Comparison of ENCODE assay signal across 1 cellular context in the genomic region with DNA sequence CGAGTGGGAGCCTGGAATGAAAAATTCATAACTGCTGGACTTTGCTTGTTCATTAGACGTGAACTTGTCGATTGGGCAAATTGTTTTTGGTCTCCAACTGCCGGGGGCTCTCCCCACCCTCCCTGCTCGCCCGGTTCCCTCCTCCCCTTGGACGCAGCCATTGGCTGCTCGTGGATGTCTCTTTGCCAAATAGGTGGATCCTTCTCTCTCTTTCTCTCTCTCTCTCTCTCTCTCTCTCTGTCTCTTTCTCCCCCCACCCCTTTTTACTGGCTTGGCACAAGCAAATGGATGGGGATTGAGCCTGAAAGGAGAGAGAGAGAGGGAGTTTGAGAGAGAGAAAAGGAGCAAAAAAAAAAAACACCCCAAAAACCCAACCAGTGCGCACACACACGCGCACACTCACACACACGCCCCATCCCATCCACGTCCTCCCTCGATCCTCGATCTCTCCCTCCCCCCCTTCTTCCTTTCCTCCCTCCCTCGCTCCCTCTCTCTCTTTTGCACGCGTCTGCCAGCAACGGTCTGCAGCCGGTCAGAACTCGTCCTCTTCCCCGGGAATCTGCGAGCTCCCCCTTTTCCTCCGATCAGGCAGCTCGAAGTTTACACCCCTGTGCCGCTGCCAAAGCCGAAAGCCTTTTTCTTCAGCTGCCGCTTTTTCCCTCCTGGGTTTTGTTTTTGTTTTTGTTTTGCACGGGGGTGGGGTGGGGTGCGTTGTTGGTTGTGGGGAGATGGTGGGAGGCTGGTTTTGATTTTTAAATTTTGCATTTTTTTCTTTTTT.
TF ChIP-seq lines count a peak whose summit lies in the region.

No MANE protein-coding gene starts in this region.

TF ChIP-seq in HepG2, 621 proteins besides CTCF, POLR2A, EP300 and RAD21 (continued from another document and continues in another):
- TF ChIP-seq, protein P1, sequence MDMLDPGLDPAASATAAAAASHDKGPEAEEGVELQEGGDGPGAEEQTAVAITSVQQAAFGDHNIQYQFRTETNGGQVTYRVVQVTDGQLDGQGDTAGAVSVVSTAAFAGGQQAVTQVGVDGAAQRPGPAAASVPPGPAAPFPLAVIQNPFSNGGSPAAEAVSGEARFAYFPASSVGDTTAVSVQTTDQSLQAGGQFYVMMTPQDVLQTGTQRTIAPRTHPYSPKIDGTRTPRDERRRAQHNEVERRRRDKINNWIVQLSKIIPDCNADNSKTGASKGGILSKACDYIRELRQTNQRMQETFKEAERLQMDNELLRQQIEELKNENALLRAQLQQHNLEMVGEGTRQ (IDR thresholded peaks at IDR 0.05; ENCODE audit: low read depth, low read length): no peak
- TF ChIP-seq, protein P1 (CRISPR knock-in tag; IDR thresholded peaks at IDR 0.05; ENCODE audit: borderline replicate concordance): no peak
- no peak for TF ChIP-seq HMGA1 (CRISPR knock-in tag; conservative IDR thresholded peaks at IDR 0.05)
- no peak for TF ChIP-seq ZNF720 (CRISPR knock-in tag; IDR thresholded peaks at IDR 0.05)
- no peak for TF ChIP-seq NBN (conservative IDR thresholded peaks at IDR 0.05)
- TF ChIP-seq, protein P2, sequence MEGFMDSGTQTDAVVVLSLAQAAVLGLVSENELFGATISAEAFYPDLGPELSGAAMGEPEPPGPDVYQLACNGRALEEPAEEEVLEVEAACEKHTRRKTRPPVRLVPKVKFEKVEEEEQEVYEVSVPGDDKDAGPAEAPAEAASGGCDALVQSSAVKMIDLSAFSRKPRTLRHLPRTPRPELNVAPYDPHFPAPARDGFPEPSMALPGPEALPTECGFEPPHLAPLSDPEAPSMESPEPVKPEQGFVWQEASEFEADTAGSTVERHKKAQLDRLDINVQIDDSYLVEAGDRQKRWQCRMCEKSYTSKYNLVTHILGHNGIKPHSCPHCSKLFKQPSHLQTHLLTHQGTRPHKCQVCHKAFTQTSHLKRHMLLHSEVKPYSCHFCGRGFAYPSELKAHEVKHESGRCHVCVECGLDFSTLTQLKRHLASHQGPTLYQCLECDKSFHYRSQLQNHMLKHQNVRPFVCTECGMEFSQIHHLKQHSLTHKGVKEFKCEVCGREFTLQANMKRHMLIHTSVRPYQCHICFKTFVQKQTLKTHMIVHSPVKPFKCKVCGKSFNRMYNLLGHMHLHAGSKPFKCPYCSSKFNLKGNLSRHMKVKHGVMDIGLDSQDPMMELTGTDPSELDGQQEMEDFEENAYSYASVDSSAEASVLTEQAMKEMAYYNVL (CRISPR knock-in tag; IDR thresholded peaks at IDR 0.05; ENCODE audit: borderline replicate concordance): peak; percentile 99
- no peak for TF ChIP-seq STAT5B (CRISPR knock-in tag; IDR thresholded peaks at IDR 0.05)
- TF ChIP-seq KMT2A (CRISPR knock-in tag; IDR thresholded peaks at IDR 0.05): no peak; the same call in 1 of the 2 replicates
- TF ChIP-seq, protein P3, sequence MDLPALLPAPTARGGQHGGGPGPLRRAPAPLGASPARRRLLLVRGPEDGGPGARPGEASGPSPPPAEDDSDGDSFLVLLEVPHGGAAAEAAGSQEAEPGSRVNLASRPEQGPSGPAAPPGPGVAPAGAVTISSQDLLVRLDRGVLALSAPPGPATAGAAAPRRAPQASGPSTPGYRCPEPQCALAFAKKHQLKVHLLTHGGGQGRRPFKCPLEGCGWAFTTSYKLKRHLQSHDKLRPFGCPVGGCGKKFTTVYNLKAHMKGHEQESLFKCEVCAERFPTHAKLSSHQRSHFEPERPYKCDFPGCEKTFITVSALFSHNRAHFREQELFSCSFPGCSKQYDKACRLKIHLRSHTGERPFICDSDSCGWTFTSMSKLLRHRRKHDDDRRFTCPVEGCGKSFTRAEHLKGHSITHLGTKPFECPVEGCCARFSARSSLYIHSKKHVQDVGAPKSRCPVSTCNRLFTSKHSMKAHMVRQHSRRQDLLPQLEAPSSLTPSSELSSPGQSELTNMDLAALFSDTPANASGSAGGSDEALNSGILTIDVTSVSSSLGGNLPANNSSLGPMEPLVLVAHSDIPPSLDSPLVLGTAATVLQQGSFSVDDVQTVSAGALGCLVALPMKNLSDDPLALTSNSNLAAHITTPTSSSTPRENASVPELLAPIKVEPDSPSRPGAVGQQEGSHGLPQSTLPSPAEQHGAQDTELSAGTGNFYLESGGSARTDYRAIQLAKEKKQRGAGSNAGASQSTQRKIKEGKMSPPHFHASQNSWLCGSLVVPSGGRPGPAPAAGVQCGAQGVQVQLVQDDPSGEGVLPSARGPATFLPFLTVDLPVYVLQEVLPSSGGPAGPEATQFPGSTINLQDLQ (CRISPR knock-in tag; IDR thresholded peaks at IDR 0.05): no peak
- peak; percentile 69 for TF ChIP-seq MEF2D (CRISPR knock-in tag; IDR thresholded peaks at IDR 0.05)
- TF ChIP-seq, protein P4, sequence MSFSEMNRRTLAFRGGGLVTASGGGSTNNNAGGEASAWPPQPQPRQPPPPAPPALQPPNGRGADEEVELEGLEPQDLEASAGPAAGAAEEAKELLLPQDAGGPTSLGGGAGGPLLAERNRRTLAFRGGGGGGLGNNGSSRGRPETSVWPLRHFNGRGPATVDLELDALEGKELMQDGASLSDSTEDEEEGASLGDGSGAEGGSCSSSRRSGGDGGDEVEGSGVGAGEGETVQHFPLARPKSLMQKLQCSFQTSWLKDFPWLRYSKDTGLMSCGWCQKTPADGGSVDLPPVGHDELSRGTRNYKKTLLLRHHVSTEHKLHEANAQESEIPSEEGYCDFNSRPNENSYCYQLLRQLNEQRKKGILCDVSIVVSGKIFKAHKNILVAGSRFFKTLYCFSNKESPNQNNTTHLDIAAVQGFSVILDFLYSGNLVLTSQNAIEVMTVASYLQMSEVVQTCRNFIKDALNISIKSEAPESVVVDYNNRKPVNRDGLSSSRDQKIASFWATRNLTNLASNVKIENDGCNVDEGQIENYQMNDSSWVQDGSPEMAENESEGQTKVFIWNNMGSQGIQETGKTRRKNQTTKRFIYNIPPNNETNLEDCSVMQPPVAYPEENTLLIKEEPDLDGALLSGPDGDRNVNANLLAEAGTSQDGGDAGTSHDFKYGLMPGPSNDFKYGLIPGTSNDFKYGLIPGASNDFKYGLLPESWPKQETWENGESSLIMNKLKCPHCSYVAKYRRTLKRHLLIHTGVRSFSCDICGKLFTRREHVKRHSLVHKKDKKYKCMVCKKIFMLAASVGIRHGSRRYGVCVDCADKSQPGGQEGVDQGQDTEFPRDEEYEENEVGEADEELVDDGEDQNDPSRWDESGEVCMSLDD (CRISPR knock-in tag; IDR thresholded peaks at IDR 0.05; ENCODE audit: borderline replicate concordance): no peak
- no peak for TF ChIP-seq ZNF33B (CRISPR knock-in tag; IDR thresholded peaks at IDR 0.05)
- TF ChIP-seq LCORL (IDR thresholded peaks at IDR 0.05): no peak
- TF ChIP-seq LCORL (CRISPR knock-in tag; IDR thresholded peaks at IDR 0.05): peak; percentile 89
- TF ChIP-seq, protein P5, sequence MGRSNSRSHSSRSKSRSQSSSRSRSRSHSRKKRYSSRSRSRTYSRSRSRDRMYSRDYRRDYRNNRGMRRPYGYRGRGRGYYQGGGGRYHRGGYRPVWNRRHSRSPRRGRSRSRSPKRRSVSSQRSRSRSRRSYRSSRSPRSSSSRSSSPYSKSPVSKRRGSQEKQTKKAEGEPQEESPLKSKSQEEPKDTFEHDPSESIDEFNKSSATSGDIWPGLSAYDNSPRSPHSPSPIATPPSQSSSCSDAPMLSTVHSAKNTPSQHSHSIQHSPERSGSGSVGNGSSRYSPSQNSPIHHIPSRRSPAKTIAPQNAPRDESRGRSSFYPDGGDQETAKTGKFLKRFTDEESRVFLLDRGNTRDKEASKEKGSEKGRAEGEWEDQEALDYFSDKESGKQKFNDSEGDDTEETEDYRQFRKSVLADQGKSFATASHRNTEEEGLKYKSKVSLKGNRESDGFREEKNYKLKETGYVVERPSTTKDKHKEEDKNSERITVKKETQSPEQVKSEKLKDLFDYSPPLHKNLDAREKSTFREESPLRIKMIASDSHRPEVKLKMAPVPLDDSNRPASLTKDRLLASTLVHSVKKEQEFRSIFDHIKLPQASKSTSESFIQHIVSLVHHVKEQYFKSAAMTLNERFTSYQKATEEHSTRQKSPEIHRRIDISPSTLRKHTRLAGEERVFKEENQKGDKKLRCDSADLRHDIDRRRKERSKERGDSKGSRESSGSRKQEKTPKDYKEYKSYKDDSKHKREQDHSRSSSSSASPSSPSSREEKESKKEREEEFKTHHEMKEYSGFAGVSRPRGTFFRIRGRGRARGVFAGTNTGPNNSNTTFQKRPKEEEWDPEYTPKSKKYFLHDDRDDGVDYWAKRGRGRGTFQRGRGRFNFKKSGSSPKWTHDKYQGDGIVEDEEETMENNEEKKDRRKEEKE (IDR thresholded peaks at IDR 0.05): no peak
- TF ChIP-seq ZNF10 (CRISPR knock-in tag; IDR thresholded peaks at IDR 0.05; ENCODE audit: borderline replicate concordance, low read depth): no peak
- no peak for TF ChIP-seq SRSF4 (IDR thresholded peaks at IDR 0.05; ENCODE audit: low read depth, low read length, poor library complexity, severe bottlenecking)
- TF ChIP-seq, protein P6, sequence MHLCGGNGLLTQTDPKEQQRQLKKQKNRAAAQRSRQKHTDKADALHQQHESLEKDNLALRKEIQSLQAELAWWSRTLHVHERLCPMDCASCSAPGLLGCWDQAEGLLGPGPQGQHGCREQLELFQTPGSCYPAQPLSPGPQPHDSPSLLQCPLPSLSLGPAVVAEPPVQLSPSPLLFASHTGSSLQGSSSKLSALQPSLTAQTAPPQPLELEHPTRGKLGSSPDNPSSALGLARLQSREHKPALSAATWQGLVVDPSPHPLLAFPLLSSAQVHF (CRISPR knock-in tag; IDR thresholded peaks at IDR 0.05): no peak
- no peak for TF ChIP-seq ZNF572 (CRISPR knock-in tag; IDR thresholded peaks at IDR 0.05)
- no peak for TF ChIP-seq ZNF670 (CRISPR knock-in tag; IDR thresholded peaks at IDR 0.05; ENCODE audit: borderline replicate concordance)
- no peak for TF ChIP-seq ZNF136 (CRISPR knock-in tag; IDR thresholded peaks at IDR 0.05; ENCODE audit: low read depth)
- TF ChIP-seq, protein P7, sequence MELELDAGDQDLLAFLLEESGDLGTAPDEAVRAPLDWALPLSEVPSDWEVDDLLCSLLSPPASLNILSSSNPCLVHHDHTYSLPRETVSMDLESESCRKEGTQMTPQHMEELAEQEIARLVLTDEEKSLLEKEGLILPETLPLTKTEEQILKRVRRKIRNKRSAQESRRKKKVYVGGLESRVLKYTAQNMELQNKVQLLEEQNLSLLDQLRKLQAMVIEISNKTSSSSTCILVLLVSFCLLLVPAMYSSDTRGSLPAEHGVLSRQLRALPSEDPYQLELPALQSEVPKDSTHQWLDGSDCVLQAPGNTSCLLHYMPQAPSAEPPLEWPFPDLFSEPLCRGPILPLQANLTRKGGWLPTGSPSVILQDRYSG (CRISPR knock-in tag; IDR thresholded peaks at IDR 0.05): no peak
- no peak for TF ChIP-seq ZNF44 (CRISPR knock-in tag; IDR thresholded peaks at IDR 0.05)
- TF ChIP-seq, protein P8, sequence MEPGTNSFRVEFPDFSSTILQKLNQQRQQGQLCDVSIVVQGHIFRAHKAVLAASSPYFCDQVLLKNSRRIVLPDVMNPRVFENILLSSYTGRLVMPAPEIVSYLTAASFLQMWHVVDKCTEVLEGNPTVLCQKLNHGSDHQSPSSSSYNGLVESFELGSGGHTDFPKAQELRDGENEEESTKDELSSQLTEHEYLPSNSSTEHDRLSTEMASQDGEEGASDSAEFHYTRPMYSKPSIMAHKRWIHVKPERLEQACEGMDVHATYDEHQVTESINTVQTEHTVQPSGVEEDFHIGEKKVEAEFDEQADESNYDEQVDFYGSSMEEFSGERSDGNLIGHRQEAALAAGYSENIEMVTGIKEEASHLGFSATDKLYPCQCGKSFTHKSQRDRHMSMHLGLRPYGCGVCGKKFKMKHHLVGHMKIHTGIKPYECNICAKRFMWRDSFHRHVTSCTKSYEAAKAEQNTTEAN (CRISPR knock-in tag; conservative IDR thresholded peaks at IDR 0.05): peak; percentile 79; the same call in 1 of the 2 replicates
- TF ChIP-seq ZNF263 (CRISPR knock-in tag; IDR thresholded peaks at IDR 0.05): peak; percentile 95
- TF ChIP-seq EZH2 (conservative IDR thresholded peaks at IDR 0.05; ENCODE audit: low read depth, low read length): no peak
- TF ChIP-seq, protein P9, sequence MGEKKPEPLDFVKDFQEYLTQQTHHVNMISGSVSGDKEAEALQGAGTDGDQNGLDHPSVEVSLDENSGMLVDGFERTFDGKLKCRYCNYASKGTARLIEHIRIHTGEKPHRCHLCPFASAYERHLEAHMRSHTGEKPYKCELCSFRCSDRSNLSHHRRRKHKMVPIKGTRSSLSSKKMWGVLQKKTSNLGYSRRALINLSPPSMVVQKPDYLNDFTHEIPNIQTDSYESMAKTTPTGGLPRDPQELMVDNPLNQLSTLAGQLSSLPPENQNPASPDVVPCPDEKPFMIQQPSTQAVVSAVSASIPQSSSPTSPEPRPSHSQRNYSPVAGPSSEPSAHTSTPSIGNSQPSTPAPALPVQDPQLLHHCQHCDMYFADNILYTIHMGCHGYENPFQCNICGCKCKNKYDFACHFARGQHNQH (CRISPR knock-in tag; IDR thresholded peaks at IDR 0.05): peak; percentile 55; the same call in 1 of the 2 replicates
- TF ChIP-seq ZNF883 (CRISPR knock-in tag; IDR thresholded peaks at IDR 0.05; ENCODE audit: not compliant biosample characterization): no peak
- TF ChIP-seq YY1 (IDR thresholded peaks at IDR 0.05; ENCODE audit: insufficient read depth, insufficient replicate concordance, low read depth, low read length): no peak
- no peak for TF ChIP-seq TSC22D2 (CRISPR knock-in tag; IDR thresholded peaks at IDR 0.05; ENCODE audit: borderline replicate concordance)
- TF ChIP-seq, protein P10, sequence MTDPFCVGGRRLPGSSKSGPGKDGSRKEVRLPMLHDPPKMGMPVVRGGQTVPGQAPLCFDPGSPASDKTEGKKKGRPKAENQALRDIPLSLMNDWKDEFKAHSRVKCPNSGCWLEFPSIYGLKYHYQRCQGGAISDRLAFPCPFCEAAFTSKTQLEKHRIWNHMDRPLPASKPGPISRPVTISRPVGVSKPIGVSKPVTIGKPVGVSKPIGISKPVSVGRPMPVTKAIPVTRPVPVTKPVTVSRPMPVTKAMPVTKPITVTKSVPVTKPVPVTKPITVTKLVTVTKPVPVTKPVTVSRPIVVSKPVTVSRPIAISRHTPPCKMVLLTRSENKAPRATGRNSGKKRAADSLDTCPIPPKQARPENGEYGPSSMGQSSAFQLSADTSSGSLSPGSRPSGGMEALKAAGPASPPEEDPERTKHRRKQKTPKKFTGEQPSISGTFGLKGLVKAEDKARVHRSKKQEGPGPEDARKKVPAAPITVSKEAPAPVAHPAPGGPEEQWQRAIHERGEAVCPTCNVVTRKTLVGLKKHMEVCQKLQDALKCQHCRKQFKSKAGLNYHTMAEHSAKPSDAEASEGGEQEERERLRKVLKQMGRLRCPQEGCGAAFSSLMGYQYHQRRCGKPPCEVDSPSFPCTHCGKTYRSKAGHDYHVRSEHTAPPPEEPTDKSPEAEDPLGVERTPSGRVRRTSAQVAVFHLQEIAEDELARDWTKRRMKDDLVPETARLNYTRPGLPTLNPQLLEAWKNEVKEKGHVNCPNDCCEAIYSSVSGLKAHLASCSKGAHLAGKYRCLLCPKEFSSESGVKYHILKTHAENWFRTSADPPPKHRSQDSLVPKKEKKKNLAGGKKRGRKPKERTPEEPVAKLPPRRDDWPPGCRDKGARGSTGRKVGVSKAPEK (CRISPR knock-in tag; IDR thresholded peaks at IDR 0.05; ENCODE audit: borderline replicate concordance): 0 out of 2 replicates have a peak, but pooled peaks have one; percentile 74
- TF ChIP-seq, protein P11, sequence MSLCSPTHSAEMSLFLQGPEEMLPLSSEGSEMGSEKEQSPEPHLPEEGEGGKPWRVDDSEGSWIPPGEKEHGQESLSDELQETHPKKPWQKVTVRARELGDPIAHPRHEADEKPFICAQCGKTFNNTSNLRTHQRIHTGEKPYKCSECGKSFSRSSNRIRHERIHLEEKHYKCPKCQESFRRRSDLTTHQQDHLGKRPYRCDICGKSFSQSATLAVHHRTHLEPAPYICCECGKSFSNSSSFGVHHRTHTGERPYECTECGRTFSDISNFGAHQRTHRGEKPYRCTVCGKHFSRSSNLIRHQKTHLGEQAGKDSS (CRISPR knock-in tag; IDR thresholded peaks at IDR 0.05; ENCODE audit: borderline replicate concordance, low read depth): no peak
